ENCODE assay signal across 1 cellular context in genomic region chr1:230977781-230978490, GRCh38.
TF ChIP-seq lines count a peak whose summit lies in the region.

No MANE protein-coding gene starts in this region.

TF ChIP-seq in HEK293, 187 proteins besides CTCF, POLR2A, EP300 and RAD21 (continued from another document and continues in another):
- TF ChIP-seq PRDM4 (tag by site-specific recombination; IDR thresholded peaks at IDR 0.05) (no peak), TSHZ1 (tag by site-specific recombination; IDR thresholded peaks at IDR 0.05; ENCODE audit: borderline replicate concordance) (no peak), ZFP69B (tag by site-specific recombination; IDR thresholded peaks at IDR 0.05) (no peak), ZNF610 (tag by site-specific recombination; IDR thresholded peaks at IDR 0.05; ENCODE audit: borderline replicate concordance) (no peak), ZNF423 (tag by site-specific recombination; IDR thresholded peaks at IDR 0.05) (0 out of 2 replicates have a peak, but pooled peaks have one; percentile 8), ZNF391 (tag by site-specific recombination; IDR thresholded peaks at IDR 0.05; ENCODE audit: borderline replicate concordance, low read depth) (no peak), PATZ1 (tag by site-specific recombination; IDR thresholded peaks at IDR 0.05) (peak; percentile 68), AEBP2 (tag by site-specific recombination; IDR thresholded peaks at IDR 0.05; ENCODE audit: borderline replicate concordance) (no peak), ZNF792 (tag by site-specific recombination; IDR thresholded peaks at IDR 0.05) (no peak), ZNF585B (tag by site-specific recombination; IDR thresholded peaks at IDR 0.05) (no peak), OSR2 (tag by site-specific recombination; IDR thresholded peaks at IDR 0.05) (no peak; the same call in 1 of the 2 replicates), ZNF843 (tag by site-specific recombination; IDR thresholded peaks at IDR 0.05) (no peak), ZNF404 (tag by site-specific recombination; IDR thresholded peaks at IDR 0.05) (no peak), ZNF768 (tag by site-specific recombination; IDR thresholded peaks at IDR 0.05) (no peak), EGR2 (tag by site-specific recombination; IDR thresholded peaks at IDR 0.05; ENCODE audit: low read depth) (peak; percentile 76), ZNF214 (tag by site-specific recombination; IDR thresholded peaks at IDR 0.05; ENCODE audit: borderline replicate concordance) (no peak), ZNF24 (tag by site-specific recombination; IDR thresholded peaks at IDR 0.05) (peak; percentile 46; the same call in 1 of the 2 replicates), REPIN1 (tag by site-specific recombination; IDR thresholded peaks at IDR 0.05; ENCODE audit: low read depth) (no peak), HOXD13 (CRISPR knock-in tag; IDR thresholded peaks at IDR 0.05; ENCODE audit: borderline replicate concordance) (no peak), ZNF560 (tag by site-specific recombination; IDR thresholded peaks at IDR 0.05; ENCODE audit: borderline replicate concordance) (no peak), ZNF530 (tag by site-specific recombination; IDR thresholded peaks at IDR 0.05; ENCODE audit: low read depth) (no peak), SCRT1 (tag by site-specific recombination; IDR thresholded peaks at IDR 0.05; ENCODE audit: borderline replicate concordance) (peak; percentile 57; the same call in 1 of the 2 replicates), ZNF146 (tag by site-specific recombination; IDR thresholded peaks at IDR 0.05) (no peak), ZNF140 (tag by site-specific recombination; IDR thresholded peaks at IDR 0.05) (no peak), ZNF624 (tag by site-specific recombination; IDR thresholded peaks at IDR 0.05) (0 out of 2 replicates have a peak, but pooled peaks have one; percentile 25), ZNF645 (tag by site-specific recombination; IDR thresholded peaks at IDR 0.05) (no peak), ZBTB6 (tag by site-specific recombination; IDR thresholded peaks at IDR 0.05) (no peak), ZNF677 (tag by site-specific recombination; IDR thresholded peaks at IDR 0.05) (no peak), ZNF544 (tag by site-specific recombination; IDR thresholded peaks at IDR 0.05) (no peak), ZNF202 (tag by site-specific recombination; IDR thresholded peaks at IDR 0.05; ENCODE audit: borderline replicate concordance) (no peak), ZNF354C (tag by site-specific recombination; IDR thresholded peaks at IDR 0.05; ENCODE audit: borderline replicate concordance, low read depth) (no peak), ZNF292 (tag by site-specific recombination; IDR thresholded peaks at IDR 0.05; ENCODE audit: borderline replicate concordance, low read depth) (no peak), KLF17 (tag by site-specific recombination; IDR thresholded peaks at IDR 0.05) (0 out of 2 replicates have a peak, but pooled peaks have one; percentile 40), ZNF791 (tag by site-specific recombination; IDR thresholded peaks at IDR 0.05) (no peak), ZNF302 (tag by site-specific recombination; IDR thresholded peaks at IDR 0.05; ENCODE audit: low read depth) (no peak), SCRT2 (tag by site-specific recombination; IDR thresholded peaks at IDR 0.05) (peak; percentile 93), ZFP3 (tag by site-specific recombination; IDR thresholded peaks at IDR 0.05; ENCODE audit: low read depth) (no peak), SETDB1 (IDR thresholded peaks at IDR 0.05; ENCODE audit: insufficient read length, low read length) (no peak), ZIC2 (tag by site-specific recombination; IDR thresholded peaks at IDR 0.05) (peak; percentile 85), ZNF623 (tag by site-specific recombination; IDR thresholded peaks at IDR 0.05) (no peak), RBAK (tag by site-specific recombination; IDR thresholded peaks at IDR 0.05) (no peak), ZNF138 (tag by site-specific recombination; IDR thresholded peaks at IDR 0.05; ENCODE audit: borderline replicate concordance) (no peak), ZNF324 (tag by site-specific recombination; IDR thresholded peaks at IDR 0.05) (0 out of 2 replicates have a peak, but pooled peaks have one; percentile 13), PRDM6 (tag by site-specific recombination; IDR thresholded peaks at IDR 0.05) (no peak), ZNF701 (tag by site-specific recombination; IDR thresholded peaks at IDR 0.05) (no peak), ZNF280D (tag by site-specific recombination; IDR thresholded peaks at IDR 0.05) (no peak), ZNF416 (tag by site-specific recombination; IDR thresholded peaks at IDR 0.05) (no peak)
